ENCODE assay signal across 16 cellular contexts in the genomic region with DNA sequence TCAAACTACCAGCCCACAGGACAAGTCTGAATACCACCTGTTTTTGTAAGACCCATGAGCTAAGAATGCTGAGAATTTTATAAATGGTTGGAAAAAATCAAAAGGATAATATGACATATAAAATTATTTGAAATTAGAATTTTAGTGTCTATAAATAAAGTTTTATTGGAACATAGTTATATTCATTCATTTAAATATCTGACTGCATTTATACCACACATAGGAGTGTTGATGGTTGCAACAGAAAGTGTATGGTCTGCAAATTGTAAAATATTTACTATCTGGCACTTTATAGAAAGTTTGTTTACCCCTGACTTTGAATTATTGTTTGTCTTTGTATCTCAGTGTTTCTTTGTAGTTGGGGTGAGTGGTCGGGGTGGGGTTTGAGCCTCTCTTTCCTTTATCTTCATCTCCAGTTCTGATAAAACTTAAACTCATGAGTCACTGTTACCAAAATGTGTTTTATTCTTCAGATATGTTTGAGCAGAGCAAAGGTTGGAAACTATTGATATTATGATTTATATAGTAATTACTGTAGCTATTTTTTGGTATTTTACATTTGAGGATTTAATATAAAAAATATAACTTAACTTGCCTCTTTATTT. TPM values are rescaled to one million over a fixed set of nuclear protein-coding genes. Genes with fewer than 3 reads are reported as not detected.
DNase-seq lines count a peak whose midpoint lies in the region; ATAC-seq, FAIRE-seq and TF ChIP-seq lines count a peak whose summit lies in the region.
"Had no signal": no experiment of that assay in that cellular context is flagged by ENCODE, and none has a peak within 500 bp of the region (broad histone marks: within the 10 kb centered on the region; RNA-seq: fewer than 3 reads in every experiment).

No MANE protein-coding gene starts in this region.

- no peak for TF ChIP-seq CTCF in activated CD8-positive, alpha-beta T cell treated with anti-CD3 and anti-CD28 coated beads for 36 hours (IDR thresholded peaks at IDR 0.05)
- no peak for TF ChIP-seq CTCF in PC-3 (conservative IDR thresholded peaks at IDR 0.05; ENCODE audit: low read depth, low read length)
- no peak for TF ChIP-seq CTCF in K562 (IDR thresholded peaks at IDR 0.05 in 2 of 3, conservative IDR thresholded peaks at IDR 0.05 in 1 of 3; ENCODE audit: insufficient read depth in 2 of 3, low read depth in 1 of 3, low read length in 3 of 3)
- no peak for TF ChIP-seq CTCF in progenitor cell of endocrine pancreas (IDR thresholded peaks at IDR 0.05; ENCODE audit: unreplicated experiment)

- H3K27me3 ChIP-seq in PC-3 (ENCODE audit: low read length) (no peaks in the 10 kb centered on the region), K562 (ENCODE audit: control insufficient read depth in 2 of 2, insufficient read depth in 2 of 2, low read length in 2 of 2) (no peaks in the 10 kb centered on the region)
- H3K27me3 ChIP-seq: BLaER1 treated with 17β-estradiol and CSF1 and Interleukin-3, amounts not matched to agents 10 nM and 100 nM had no signal

- POLR2A ChIA-PET in activated CD8-positive, alpha-beta T cell treated with anti-CD3 and anti-CD28 coated beads, Interleukin-2, amount 10 ng/mL, durations not matched to agents 7 days and 5 days (lab: Charles Lee): no interaction called here
- POLR2A ChIA-PET in activated CD8-positive, alpha-beta T cell treated with anti-CD3 and anti-CD28 coated beads for 36 hours (lab: Charles Lee): no interaction called here
- POLR2A ChIA-PET in PC-3 (lab: Charles Lee; ENCODE audit: unreplicated experiment) (no interaction called here), K562 (lab: Yijun Ruan, JAX) (interaction anchor here (1.8 kb wide), 1 partner anchor 11 kb away, joined by 4 read pairs; no protein-coding TSS in a partner anchor)

- in situ Hi-C loops in K562 (cut with MboI): no loop called here

- peaks cover 31% of the 10 kb centered on the region for H3K36me3 Mint-ChIP-seq in activated CD8-positive, alpha-beta T cell treated with anti-CD3 and anti-CD28 coated beads, Interleukin-2, amount 10 ng/mL, durations not matched to agents 7 days and 5 days (ENCODE audit: low read depth)
- peaks cover 33% of the 10 kb centered on the region for H3K36me3 Mint-ChIP-seq in activated CD8-positive, alpha-beta T cell treated with anti-CD3 and anti-CD28 coated beads for 36 hours (ENCODE audit: low read depth)
- peaks cover 19% of the 10 kb centered on the region for H3K36me3 Mint-ChIP-seq in progenitor cell of endocrine pancreas (ENCODE audit: insufficient read depth)

- no peak overlapping the region for H3K4me3 Mint-ChIP-seq in activated CD8-positive, alpha-beta T cell treated with anti-CD3 and anti-CD28 coated beads, Interleukin-2, amount 10 ng/mL, durations not matched to agents 7 days and 5 days
- H3K4me3 Mint-ChIP-seq in activated CD8-positive, alpha-beta T cell treated with anti-CD3 and anti-CD28 coated beads for 36 hours: no peak overlapping the region
- H3K4me3 Mint-ChIP-seq in progenitor cell of endocrine pancreas (ENCODE audit: low read depth): no peak overlapping the region
- H3K4me3 Mint-ChIP-seq: CD4-positive, CD25-positive, alpha-beta regulatory T cell; H9 had no signal

- CTCF ChIA-PET in activated CD8-positive, alpha-beta T cell treated with anti-CD3 and anti-CD28 coated beads, Interleukin-2, amount 10 ng/mL, durations not matched to agents 7 days and 5 days (lab: Charles Lee): no interaction called here
- CTCF ChIA-PET in activated CD8-positive, alpha-beta T cell treated with anti-CD3 and anti-CD28 coated beads for 36 hours (lab: Charles Lee): no interaction called here
- CTCF ChIA-PET in PC-3 (lab: Charles Lee) (no interaction called here), K562 (lab: Yijun Ruan, JAX; ENCODE audit: low intra/inter-chr PET ratio) (interaction anchor here (0.6 kb wide), 1 partner anchor 158 kb away, joined by 3 read pairs; no protein-coding TSS in a partner anchor)

- no peak for FAIRE-seq in K562 (lab: Jason Lieb, UNC)
- no peak for FAIRE-seq in GM12892 (lab: Jason Lieb, UNC)
- FAIRE-seq: HTR-8/SVneo had no signal

- H3K79me2 ChIP-seq in PC-3 (ENCODE audit: low read length): peaks cover 17% of the 10 kb centered on the region
- H3K79me2 ChIP-seq in K562 (ENCODE audit: control insufficient read depth, insufficient read depth, low read length): peaks cover 93% of the 10 kb centered on the region

- H4K20me1 ChIP-seq in PC-3 (ENCODE audit: low read length) (0 out of 2 replicates have a peak, but pooled peaks cover 3% of the 10 kb centered on the region), K562 (replicated peaks; ENCODE audit: control insufficient read depth, insufficient read depth, low read length) (no peaks in the 10 kb centered on the region)

- BruUV-seq in PC-3 (replicated peaks; lab: Mats Ljungman, UMichigan): no TSS peak
- no TSS peak for BruUV-seq in K562 (replicated peaks; lab: Mats Ljungman, UMichigan)

- H3K9me3 Mint-ChIP-seq in activated CD8-positive, alpha-beta T cell treated with anti-CD3 and anti-CD28 coated beads, Interleukin-2, amount 10 ng/mL, durations not matched to agents 7 days and 5 days (ENCODE audit: insufficient read depth): no peaks in the 10 kb centered on the region
- no peaks in the 10 kb centered on the region for H3K9me3 Mint-ChIP-seq in activated CD8-positive, alpha-beta T cell treated with anti-CD3 and anti-CD28 coated beads for 36 hours
- H3K9me3 Mint-ChIP-seq in progenitor cell of endocrine pancreas (ENCODE audit: low read depth): no peaks in the 10 kb centered on the region
- H3K9me3 Mint-ChIP-seq: H9 had no signal

- TF ChIP-seq POLR2A in K562 (conservative IDR thresholded peaks at IDR 0.05): no peak
- TF ChIP-seq POLR2A in GM12892 (IDR thresholded peaks at IDR 0.05; ENCODE audit: low read depth, low read length): no peak

- H3K27ac ChIP-seq in PC-3 (ENCODE audit: low read length): no peak overlapping the region
- H3K27ac ChIP-seq in K562 (ENCODE audit: extremely low read depth, low read depth, low read length): peak overlapping the region; percentile 10; the same call in 1 of the 3 replicates
- H3K27ac ChIP-seq: BLaER1 treated with 17β-estradiol and CSF1 and Interleukin-3, amounts not matched to agents 10 nM and 100 nM; GM23248 had no signal

- ATAC-seq in activated CD8-positive, alpha-beta T cell treated with anti-CD3 and anti-CD28 coated beads, Interleukin-2, amount 10 ng/mL, durations not matched to agents 7 days and 5 days: no peak
- ATAC-seq in activated CD8-positive, alpha-beta T cell treated with anti-CD3 and anti-CD28 coated beads for 36 hours: no peak
- ATAC-seq in PC-3: 0 out of 2 replicates have a peak, but pooled peaks have one; percentile 13
- peak; percentile 28; the same call in 2 of the 3 replicates for ATAC-seq in K562

- no peak overlapping the region for H2AFZ ChIP-seq in PC-3 (ENCODE audit: low read length)
- H2AFZ ChIP-seq in K562 (ENCODE audit: low read depth, low read length): no peak overlapping the region
- H2AFZ ChIP-seq: GM23248 had no signal

- DNase-seq in activated CD8-positive, alpha-beta T cell treated with anti-CD3 and anti-CD28 coated beads, Interleukin-2, amount 10 ng/mL, durations not matched to agents 7 days and 5 days: no peak
- no peak for DNase-seq in activated CD8-positive, alpha-beta T cell treated with anti-CD3 and anti-CD28 coated beads for 36 hours
- DNase-seq in PC-3 (no peak), K562 (ENCODE audit: extremely low read depth in 1 of 4, low spot score in 3 of 4) (peak in 2 of 4 experiments; percentile 36 to 44), progenitor cell of endocrine pancreas (ENCODE audit: low spot score, unreplicated experiment) (no peak), NCI-H146 (lab: John Stamatoyannopoulos, UW) (no peak), GM12892 (ENCODE audit: insufficient read length) (no peak)
- DNase-seq: 8988T; ACHN; CD4-positive, CD25-positive, alpha-beta regulatory T cell; DMS53; GF-D8; GM23248; H9 had no signal

- no peaks in the 10 kb centered on the region for H3K9me2 ChIP-seq in PC-3 (replicated peaks; ENCODE audit: low read length)

- H3K27me3 Mint-ChIP-seq in activated CD8-positive, alpha-beta T cell treated with anti-CD3 and anti-CD28 coated beads, Interleukin-2, amount 10 ng/mL, durations not matched to agents 7 days and 5 days (ENCODE audit: low read depth): no peaks in the 10 kb centered on the region
- no peaks in the 10 kb centered on the region for H3K27me3 Mint-ChIP-seq in activated CD8-positive, alpha-beta T cell treated with anti-CD3 and anti-CD28 coated beads for 36 hours
- H3K27me3 Mint-ChIP-seq in progenitor cell of endocrine pancreas: no peaks in the 10 kb centered on the region
- H3K27me3 Mint-ChIP-seq: CD4-positive, CD25-positive, alpha-beta regulatory T cell had no signal

- WGBS in K562 (ENCODE audit: insufficient coverage, low coverage, missing lambda C conversion rate): 5% methylated on average over 1 of the region's 1 CpG

- H3K9ac ChIP-seq in PC-3 (ENCODE audit: low read length) (no peak overlapping the region), K562 (ENCODE audit: insufficient read depth in 1 of 2, low read depth in 2 of 2, low read length in 2 of 2) (no peak overlapping the region)
- H3K9ac ChIP-seq: BLaER1 treated with 17β-estradiol and CSF1 and Interleukin-3, amounts not matched to agents 10 nM and 100 nM; GM23248 had no signal

- peak overlapping the region; percentile 45 for H3K27ac Mint-ChIP-seq in activated CD8-positive, alpha-beta T cell treated with anti-CD3 and anti-CD28 coated beads, Interleukin-2, amount 10 ng/mL, durations not matched to agents 7 days and 5 days
- H3K27ac Mint-ChIP-seq in activated CD8-positive, alpha-beta T cell treated with anti-CD3 and anti-CD28 coated beads for 36 hours: no peak overlapping the region
- H3K27ac Mint-ChIP-seq in progenitor cell of endocrine pancreas: peak overlapping the region; percentile 29

- intact Hi-C loops in activated CD8-positive, alpha-beta T cell treated with anti-CD3 and anti-CD28 coated beads for 36 hours (cut with micrococcal nuclease): no loop called here
- intact Hi-C loops in PC-3 (cut with micrococcal nuclease): loop anchor here (10.0 kb wide), 1 partner anchor 118 kb away; no protein-coding TSS in a partner anchor
- intact Hi-C loops in K562 (cut with micrococcal nuclease): no loop called here

- no peaks in the 10 kb centered on the region for H3K9me1 ChIP-seq in K562 (ENCODE audit: control insufficient read depth, insufficient read depth, low read length)

- H3K36me3 ChIP-seq in PC-3 (ENCODE audit: low read depth, low read length): peaks cover 4% of the 10 kb centered on the region; the same call in 1 of the 2 replicates
- H3K36me3 ChIP-seq in K562 (ENCODE audit: control insufficient read depth, insufficient read depth, low read length): peaks cover 47% of the 10 kb centered on the region

- peak; percentile 8; the same call in 1 of the 2 replicates for TF ChIP-seq EP300 in K562 (IDR thresholded peaks at IDR 0.05; ENCODE audit: low read length)

- H3K4me1 ChIP-seq in PC-3 (ENCODE audit: insufficient read depth, low read length) (no peaks in the 10 kb centered on the region), K562 (replicated peaks in 1 of 2; ENCODE audit: control insufficient read depth in 2 of 2, insufficient read depth in 2 of 2, low read length in 2 of 2) (peaks cover 0 to 12% of the 10 kb centered on the region in 2 experiments; a peak in 4 of 5 replicates)
- H3K4me1 ChIP-seq: BLaER1 treated with 17β-estradiol and CSF1 and Interleukin-3, amounts not matched to agents 10 nM and 100 nM had no signal

- H3K4me3 ChIP-seq in PC-3 (ENCODE audit: low read length) (no peak overlapping the region), K562 (no peak overlapping the region)
- H3K4me3 ChIP-seq: BLaER1 treated with 17β-estradiol and CSF1 and Interleukin-3, amounts not matched to agents 10 nM and 100 nM; GM23248 had no signal

- H3K4me2 ChIP-seq in PC-3 (ENCODE audit: low read length) (no peak overlapping the region), K562 (ENCODE audit: insufficient read depth, low read length) (no peak overlapping the region)
- H3K4me2 ChIP-seq: BLaER1 treated with 17β-estradiol and CSF1 and Interleukin-3, amounts not matched to agents 10 nM and 100 nM had no signal

- peaks cover 10% of the 10 kb centered on the region for H3K4me1 Mint-ChIP-seq in activated CD8-positive, alpha-beta T cell treated with anti-CD3 and anti-CD28 coated beads, Interleukin-2, amount 10 ng/mL, durations not matched to agents 7 days and 5 days (ENCODE audit: low read depth)
- peaks cover 13% of the 10 kb centered on the region for H3K4me1 Mint-ChIP-seq in activated CD8-positive, alpha-beta T cell treated with anti-CD3 and anti-CD28 coated beads for 36 hours (ENCODE audit: low read depth)
- H3K4me1 Mint-ChIP-seq in progenitor cell of endocrine pancreas (ENCODE audit: low read depth): peaks cover 13% of the 10 kb centered on the region

- no peaks in the 10 kb centered on the region for H3F3A ChIP-seq in PC-3 (ENCODE audit: low read length, unreplicated experiment)

- no peaks in the 10 kb centered on the region for H3K9me3 ChIP-seq in PC-3 (ENCODE audit: low read length)
- no peaks in the 10 kb centered on the region for H3K9me3 ChIP-seq in K562 (replicated peaks; ENCODE audit: control insufficient read depth, insufficient read depth, low read depth, low read length)

- TF ChIP-seq RAD21 in K562 (CRISPR knock-in tag; conservative IDR thresholded peaks at IDR 0.05 in 1 of 2, IDR thresholded peaks at IDR 0.05 in 1 of 2): no peak

RNA-seq across cellular contexts. Expression of a gene that starts 55.5 kb away (rescaled TPM):
- total RNA-seq in activated CD8-positive, alpha-beta T cell treated with anti-CD3 and anti-CD28 coated beads, Interleukin-2, amount 10 ng/mL, durations not matched to agents 7 days and 5 days: 10 to 100 TPM; 38.8 to 39.2 TPM
- total RNA-seq in activated CD8-positive, alpha-beta T cell treated with anti-CD3 and anti-CD28 coated beads for 36 hours: 10 to 100 TPM; 28.3 to 29.2 TPM
- total RNA-seq in PC-3 (2014; rRNA removed) (16.2 and 21.8 TPM in 2 replicates), K562 (2014; rRNA removed) (31.4 and 38.7 TPM in 2 replicates), K562 (2014; rRNA removed; fragmentation: Illumina TruSeq; extraction: Trizol) (69.7 and 81.5 TPM in 2 replicates), K562 (2015; rRNA removed; fragmentation: Illumina TruSeq; extraction: Trizol) (63.8 and 68.9 TPM in 2 replicates), K562 (2021) (41.3 TPM in 2 replicates), progenitor cell of endocrine pancreas (47.7 and 50.6 TPM in 2 replicates)
- total RNA-seq in K562 (2011; cell fraction: chromatin; rRNA removed; ENCODE audit: low replicate concordance): 24.9 and 139 TPM in 2 replicates
- total RNA-seq in K562 (2011; cell fraction: nucleolus; rRNA removed): 13.0 and 23.4 TPM in 2 replicates
- total RNA-seq in K562 (2011; cell fraction: nucleoplasm; rRNA removed): 36.8 and 45.6 TPM in 2 replicates
- polyA plus RNA-seq in K562 (2011; rRNA removed) (20.8 and 35.5 TPM in 2 replicates), K562 (2014; fragmentation: Illumina TruSeq; extraction: Trizol) (35.6 and 50.2 TPM in 2 replicates), K562 (2014; fragmentation: Nextera tagmentation; extraction: Ambion mirVana) (10 to 100 TPM in 1 of 2 experiments, 1 to 10 TPM in 1; 9.4 to 15.9 TPM), K562 (2014; rRNA removed) (23.8 and 25.9 TPM in 2 replicates)
- 3.8 and 7.0 TPM in 2 replicates for polyA plus RNA-seq in K562 (2011; cell fraction: cytosol; rRNA removed)
- 10.8 and 13.3 TPM in 2 replicates for polyA plus RNA-seq in K562 (2011; cell fraction: nucleus; rRNA removed)
- polyA plus RNA-seq in K562 (2012): 24.5 and 29.3 TPM in 2 replicates
- polyA minus RNA-seq in K562 (2011; rRNA and poly(A)+ RNA removed): 47.6 and 49.9 TPM in 2 replicates
- polyA minus RNA-seq in K562 (2011; cell fraction: cytosol; rRNA and poly(A)+ RNA removed): 14.7 and 22.0 TPM in 2 replicates
- polyA minus RNA-seq in K562 (2011; cell fraction: nucleus; rRNA and poly(A)+ RNA removed): 37.4 and 69.4 TPM in 2 replicates
- polyA plus RNA-seq in GM12892 (2012; ENCODE audit: missing spikeins): 23.9 TPM

Comparison
In these comparisons a context has a peak if more than half of its experiments do, and no peak if none do; other contexts are left out.
1. ATAC-seq: peak in PC-3 (single experiment) and K562 (single experiment); none in activated CD8-positive, alpha-beta T cell treated with anti-CD3 and anti-CD28 coated beads, Interleukin-2, amount 10 ng/mL, durations not matched to agents 7 days and 5 days (single experiment) and activated CD8-positive, alpha-beta T cell treated with anti-CD3 and anti-CD28 coated beads for 36 hours (single experiment).